Comparison of ENCODE assay signal across 16 cellular contexts in genomic region chr1:199700551-199700950, GRCh38.
"Had no signal": no experiment of that assay in that cellular context is flagged by ENCODE, and none has a peak within 500 bp of the region (broad histone marks: within the 10 kb centered on the region; RNA-seq: fewer than 3 reads in every experiment).

No MANE protein-coding gene starts in this region.

- H3K27ac ChIP-seq: cardiac muscle cell, heart right ventricle, left lung, suprapubic skin, upper lobe of left lung had no signal

- ATAC-seq: activated CD8-positive, alpha-beta T cell treated with anti-CD3 and anti-CD28 coated beads for 36 hours; activated T-cell treated with anti-CD3 and anti-CD28 coated beads, Interleukin-2, amount 50 U/mL, for 72 hours; heart right ventricle; left lung; natural killer cell; right cardiac atrium had no signal

- H3K9me3 ChIP-seq: heart right ventricle, left lung, suprapubic skin, upper lobe of left lung had no signal

- FAIRE-seq: colon, frontal cortex, islet of Langerhans had no signal

- DNase-seq: activated CD8-positive, alpha-beta memory T cell treated with anti-CD3 and anti-CD28 coated beads, Interleukin-2, amount 50 U/mL, for 4 hours; activated CD8-positive, alpha-beta T cell treated with anti-CD3 and anti-CD28 coated beads for 36 hours; activated naive CD4-positive, alpha-beta T cell; activated T-cell treated with anti-CD3 and anti-CD28 coated beads, Interleukin-2, amount 50 U/mL, for 72 hours; heart right ventricle; left lung; natural killer cell; nucleus accumbens; right cardiac atrium; stimulated activated naive CD4-positive, alpha-beta T cell; upper lobe of left lung had no signal

- H3K36me3 ChIP-seq: cardiac muscle cell, heart right ventricle, left lung, suprapubic skin, upper lobe of left lung had no signal

- H3K4me1 ChIP-seq: heart right ventricle, left lung, suprapubic skin, upper lobe of left lung had no signal

- H3K4me3 ChIP-seq: cardiac muscle cell, heart right ventricle, left lung, suprapubic skin, upper lobe of left lung had no signal

- H3K27me3 ChIP-seq: cardiac muscle cell, heart right ventricle, left lung, suprapubic skin, upper lobe of left lung had no signal
